ENCODE assay signal across 1 cellular context in genomic region chr1:2555634-2556276, GRCh38.
TF ChIP-seq lines count a peak whose summit lies in the region.

No MANE protein-coding gene starts in this region.

TF ChIP-seq in HepG2, 621 proteins besides CTCF, POLR2A, EP300 and RAD21 (continued from another document and continues in another):
- no peak for TF ChIP-seq ZBTB44 (CRISPR knock-in tag; IDR thresholded peaks at IDR 0.05)
- TF ChIP-seq BORCS8-MEF2B (CRISPR knock-in tag; IDR thresholded peaks at IDR 0.05): no peak
- 0 out of 2 replicates have a peak, but pooled peaks have one; percentile 23 for TF ChIP-seq ZNF281 (CRISPR knock-in tag; IDR thresholded peaks at IDR 0.05; ENCODE audit: borderline replicate concordance)
- peak; percentile 71; the same call in 1 of the 2 replicates for TF ChIP-seq ZIK1 (CRISPR knock-in tag; IDR thresholded peaks at IDR 0.05; ENCODE audit: borderline replicate concordance, low read depth)
- TF ChIP-seq MTA1 (CRISPR knock-in tag; IDR thresholded peaks at IDR 0.05; ENCODE audit: borderline replicate concordance): 0 out of 2 replicates have a peak, but pooled peaks have one; percentile 18
- TF ChIP-seq JARID2 (CRISPR knock-in tag; IDR thresholded peaks at IDR 0.05; ENCODE audit: insufficient replicate concordance): no peak
- no peak for TF ChIP-seq ZNF3 (CRISPR knock-in tag; IDR thresholded peaks at IDR 0.05)
- no peak for TF ChIP-seq ISX (CRISPR knock-in tag; conservative IDR thresholded peaks at IDR 0.05)
- TF ChIP-seq ZNF605 (CRISPR knock-in tag; IDR thresholded peaks at IDR 0.05): peak; percentile 17; the same call in 1 of the 2 replicates
- TF ChIP-seq PITX1 (CRISPR knock-in tag; IDR thresholded peaks at IDR 0.05): peak; percentile 56; the same call in 1 of the 2 replicates
- peak; percentile 64 for TF ChIP-seq MNT (IDR thresholded peaks at IDR 0.05)
- TF ChIP-seq KDM4B (CRISPR knock-in tag; IDR thresholded peaks at IDR 0.05): 0 out of 2 replicates have a peak, but pooled peaks have one; percentile 42
- TF ChIP-seq TFE3 (CRISPR knock-in tag; IDR thresholded peaks at IDR 0.05): peak; percentile 97
- no peak for TF ChIP-seq SNAPC4 (CRISPR knock-in tag; IDR thresholded peaks at IDR 0.05)
- no peak for TF ChIP-seq SIN3B (IDR thresholded peaks at IDR 0.05; ENCODE audit: low read length)
- TF ChIP-seq ZNF773 (CRISPR knock-in tag; IDR thresholded peaks at IDR 0.05; ENCODE audit: borderline replicate concordance): no peak
- TF ChIP-seq ZNF451 (CRISPR knock-in tag; IDR thresholded peaks at IDR 0.05): no peak
- TF ChIP-seq RARG (CRISPR knock-in tag; IDR thresholded peaks at IDR 0.05; ENCODE audit: low read depth): no peak
- TF ChIP-seq PATZ1 (CRISPR knock-in tag; IDR thresholded peaks at IDR 0.05): peak; percentile 80
- TF ChIP-seq HMG20A (CRISPR knock-in tag; IDR thresholded peaks at IDR 0.05; ENCODE audit: borderline replicate concordance): no peak
- TF ChIP-seq ZBTB2 (CRISPR knock-in tag; IDR thresholded peaks at IDR 0.05; ENCODE audit: low read depth): no peak
- no peak for TF ChIP-seq ZNF879 (CRISPR knock-in tag; IDR thresholded peaks at IDR 0.05)
- no peak for TF ChIP-seq MAFF (IDR thresholded peaks at IDR 0.05; ENCODE audit: low read depth, low read length)
- peak; percentile 69; the same call in 1 of the 2 replicates for TF ChIP-seq SALL1 (CRISPR knock-in tag; IDR thresholded peaks at IDR 0.05)
- no peak for TF ChIP-seq ZBTB1 (CRISPR knock-in tag; IDR thresholded peaks at IDR 0.05; ENCODE audit: borderline replicate concordance)
- peak; percentile 52; the same call in 1 of the 2 replicates for TF ChIP-seq ZSCAN25 (CRISPR knock-in tag; IDR thresholded peaks at IDR 0.05)
- TF ChIP-seq MED1 (CRISPR knock-in tag; IDR thresholded peaks at IDR 0.05): peak; percentile 74
- no peak for TF ChIP-seq ZNF296 (CRISPR knock-in tag; conservative IDR thresholded peaks at IDR 0.05)
- TF ChIP-seq PLRG1 (conservative IDR thresholded peaks at IDR 0.05): no peak
- TF ChIP-seq BCLAF1 (IDR thresholded peaks at IDR 0.05): no peak
- TF ChIP-seq TGIF2 (CRISPR knock-in tag; IDR thresholded peaks at IDR 0.05): peak; percentile 54; the same call in 1 of the 2 replicates
- no peak; the same call in 1 of the 2 replicates for TF ChIP-seq DPF2 (CRISPR knock-in tag; IDR thresholded peaks at IDR 0.05; ENCODE audit: borderline replicate concordance, low read depth)
- TF ChIP-seq ZNF414 (CRISPR knock-in tag; IDR thresholded peaks at IDR 0.05): peak; percentile 50; the same call in 1 of the 2 replicates
- TF ChIP-seq SAP130 (CRISPR knock-in tag; IDR thresholded peaks at IDR 0.05; ENCODE audit: low read depth): peak; percentile 85
- no peak for TF ChIP-seq NONO (IDR thresholded peaks at IDR 0.05)
- 0 out of 2 replicates have a peak, but pooled peaks have one; percentile 39 for TF ChIP-seq NONO (CRISPR knock-in tag; conservative IDR thresholded peaks at IDR 0.05)
- peak; percentile 34; the same call in 1 of the 2 replicates for TF ChIP-seq NR2F6 (IDR thresholded peaks at IDR 0.05)
- peak; percentile 75 for TF ChIP-seq NR2F6 (CRISPR knock-in tag; IDR thresholded peaks at IDR 0.05)
- peak; percentile 52; the same call in 1 of the 2 replicates for TF ChIP-seq KDM5B (CRISPR knock-in tag; IDR thresholded peaks at IDR 0.05; ENCODE audit: borderline replicate concordance)
- TF ChIP-seq SATB2 (CRISPR knock-in tag; IDR thresholded peaks at IDR 0.05): no peak
- peak; percentile 68; the same call in 1 of the 2 replicates for TF ChIP-seq MXD1 (CRISPR knock-in tag; IDR thresholded peaks at IDR 0.05)
